In genomic region chr14:66082009-66082408, GRCh38 we compare ENCODE assay signal across 26 cellular contexts.
DNase-seq lines count a peak whose midpoint lies in the region; ATAC-seq lines count a peak whose summit lies in the region.
"Had no signal": no experiment of that assay in that cellular context is flagged by ENCODE, and none has a peak within 500 bp of the region (broad histone marks: within the 10 kb centered on the region; RNA-seq: fewer than 3 reads in every experiment).

No MANE protein-coding gene starts in this region.

- DNase-seq in NCI-H1092 treated with DMSO at 0.1 percent for 48 hours (lab: John Stamatoyannopoulos, UW): peak; percentile 24
- DNase-seq in NCI-H1092 (lab: John Stamatoyannopoulos, UW): no peak
- peak; percentile 13 for DNase-seq in RPMI7951 (ENCODE audit: low read depth)
- peak; percentile 36 for DNase-seq in pulmonary artery endothelial cell (ENCODE audit: low read depth, low spot score)
- no peak for DNase-seq in NCI-H2227 (lab: John Stamatoyannopoulos, UW; ENCODE audit: unreplicated experiment)
- DNase-seq in activated CD4-positive, alpha-beta T cell treated with anti-CD3 and anti-CD28 coated beads, Interleukin-2, amount 50 U/mL, for 4 hours: no peak
- DNase-seq: 8988T; activated CD8-positive, alpha-beta T cell treated with anti-CD3 and anti-CD28 coated beads for 36 hours; activated effector memory CD4-positive, alpha-beta T cell treated with anti-CD3 and anti-CD28 coated beads, Interleukin-2, amount 50 U/mL, for 16 hours; activated naive CD8-positive, alpha-beta T cell treated with anti-CD3 and anti-CD28 coated beads, Interleukin-2, amount 50 U/mL, for 24 hours; activated T-cell treated with anti-CD3 and anti-CD28 coated beads for 4 hours; brain microvascular endothelial cell; COR-L47; immature natural killer cell; left ventricle myocardium superior; mucosa of descending colon; NCI-H1105 treated with DMSO at 0.1 percent for 48 hours; NCI-H2107; NCI-H526 treated with DMSO at 0.1 percent for 48 hours; PC-9; posterior cingulate gyrus; sigmoid colon; trophoblast cell had no signal

- ATAC-seq in esophagus mucosa (peak; percentile 22), GM18519 (IDR thresholded peaks at IDR 0.05; ENCODE audit: low FRiP score, unreplicated experiment) (no peak)
- ATAC-seq: activated CD8-positive, alpha-beta T cell treated with anti-CD3 and anti-CD28 coated beads for 36 hours; activated naive CD8-positive, alpha-beta T cell treated with anti-CD3 and anti-CD28 coated beads, Interleukin-2, amount 50 U/mL, for 24 hours; GM23338; left ventricle myocardium superior; mucosa of descending colon had no signal

Comparison
In these comparisons a context has a peak if more than half of its experiments do, and no peak if none do; other contexts are left out.
1. DNase-seq: peak in NCI-H1092 treated with DMSO at 0.1 percent for 48 hours (single experiment), RPMI7951 (single experiment) and pulmonary artery endothelial cell (single experiment); none in NCI-H1092 (single experiment), NCI-H2227 (single experiment) and activated CD4-positive, alpha-beta T cell treated with anti-CD3 and anti-CD28 coated beads, Interleukin-2, amount 50 U/mL, for 4 hours (0 of 2).